In the genomic region with DNA sequence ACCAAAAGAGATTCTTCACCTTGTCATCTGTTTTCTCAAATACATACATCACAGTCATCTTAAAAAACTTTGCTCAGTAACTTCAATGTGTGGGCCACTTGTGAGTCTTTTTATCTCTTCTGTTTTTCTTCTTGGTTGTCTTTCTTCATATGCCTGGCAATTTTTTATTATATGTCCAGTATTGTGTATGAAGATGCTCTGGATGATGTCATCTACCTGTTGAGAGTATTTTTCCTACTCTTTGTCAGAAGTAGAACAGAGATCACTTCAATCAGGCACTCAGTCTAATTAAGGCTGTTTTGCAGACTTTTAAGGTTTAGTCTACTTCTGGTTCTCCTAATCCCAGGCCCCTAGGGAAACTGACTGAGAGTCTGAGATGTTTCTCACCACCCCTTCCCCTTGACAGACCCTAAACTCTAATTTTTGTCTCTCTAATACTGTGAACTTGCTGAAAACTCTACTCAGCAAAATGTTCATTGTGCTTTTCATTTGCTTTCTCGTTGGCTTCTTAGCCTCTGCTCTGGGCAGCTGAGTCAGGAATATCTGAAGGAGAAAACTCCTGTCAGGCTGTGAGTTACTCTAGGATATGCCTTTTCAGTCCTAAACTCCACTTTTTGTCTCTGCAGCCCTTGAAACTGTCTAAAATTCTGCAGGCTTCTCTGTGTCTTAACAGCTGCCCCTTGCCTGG, we compare ENCODE assay signal across 24 cellular contexts.
"Had no signal": no experiment of that assay in that cellular context is flagged by ENCODE, and none has a peak within 500 bp of the region (broad histone marks: within the 10 kb centered on the region; RNA-seq: fewer than 3 reads in every experiment).

No MANE protein-coding gene starts in this region.

- H3K9me3 Mint-ChIP-seq: activated naive CD4-positive, alpha-beta T cell treated with anti-CD3 and anti-CD28 coated beads, Interleukin-2, amount 10 ng/mL, durations not matched to agents 7 days and 5 days; activated naive CD8-positive, alpha-beta T cell treated with anti-CD3 and anti-CD28 coated beads, Interleukin-2, amount 50 U/mL, for 24 hours; central memory CD8-positive, alpha-beta T cell; naive thymus-derived CD4-positive, alpha-beta T cell; stimulated activated effector memory CD8-positive, alpha-beta T cell treated with anti-CD3 and anti-CD28 coated beads, Interleukin-12 subunit alpha, Interleukin-12 subunit beta, amount 100 ng/mL, for 72 hours had no signal

- H3K27me3 ChIP-seq: brain microvascular endothelial cell, gastrocnemius medialis, neutrophil, sigmoid colon had no signal

- H3K9me3 ChIP-seq: gastrocnemius medialis, left ventricle myocardium inferior, neutrophil, sigmoid colon, thoracic aorta had no signal

- H3K27me3 Mint-ChIP-seq: central memory CD8-positive, alpha-beta T cell had no signal

- H3K4me1 Mint-ChIP-seq: activated naive CD4-positive, alpha-beta T cell treated with anti-CD3 and anti-CD28 coated beads, Interleukin-2, amount 10 ng/mL, durations not matched to agents 7 days and 5 days; activated naive CD8-positive, alpha-beta T cell treated with anti-CD3 and anti-CD28 coated beads, Interleukin-2, amount 50 U/mL, for 24 hours; naive thymus-derived CD4-positive, alpha-beta T cell; stimulated activated effector memory CD8-positive, alpha-beta T cell treated with anti-CD3 and anti-CD28 coated beads, Interleukin-12 subunit alpha, Interleukin-12 subunit beta, amount 100 ng/mL, for 72 hours had no signal

- DNase-seq: activated CD8-positive, alpha-beta memory T cell treated with anti-CD3 and anti-CD28 coated beads for 24 hours; activated CD8-positive, alpha-beta memory T cell treated with anti-CD3 and anti-CD28 coated beads, Interleukin-2, amount 50 U/mL, for 48 hours; activated effector memory CD4-positive, alpha-beta T cell treated with Interleukin-2 at 50 U/mL for 16 hours; activated naive CD4-positive, alpha-beta T cell treated with anti-CD3 and anti-CD28 coated beads, Interleukin-2, amount 10 ng/mL, durations not matched to agents 7 days and 5 days; activated naive CD8-positive, alpha-beta T cell treated with anti-CD3 and anti-CD28 coated beads, Interleukin-2, amount 50 U/mL, for 24 hours; activated T-cell treated with anti-CD3 and anti-CD28 coated beads, Interleukin-2, amount 50 U/mL, for 48 hours; anterior cingulate cortex; brain microvascular endothelial cell; gastrocnemius medialis; head of caudate nucleus; kidney glomerular epithelial cell; left ventricle myocardium inferior; naive thymus-derived CD4-positive, alpha-beta T cell; sigmoid colon; stimulated activated CD4-positive, alpha-beta T cell treated with anti-CD3 and anti-CD28 coated beads, Interleukin-4, amount 100 ng/mL, for 24 hours; T-helper 17 cell had no signal

- H3K27ac Mint-ChIP-seq: activated naive CD4-positive, alpha-beta T cell treated with anti-CD3 and anti-CD28 coated beads, Interleukin-2, amount 10 ng/mL, durations not matched to agents 7 days and 5 days; activated naive CD8-positive, alpha-beta T cell treated with anti-CD3 and anti-CD28 coated beads, Interleukin-2, amount 50 U/mL, for 24 hours; naive thymus-derived CD4-positive, alpha-beta T cell; stimulated activated effector memory CD8-positive, alpha-beta T cell treated with anti-CD3 and anti-CD28 coated beads, Interleukin-12 subunit alpha, Interleukin-12 subunit beta, amount 100 ng/mL, for 72 hours; T-helper 17 cell had no signal

- H3K36me3 ChIP-seq: brain microvascular endothelial cell, gastrocnemius medialis, left ventricle myocardium inferior, neutrophil, sigmoid colon, thoracic aorta had no signal

- H3K36me3 Mint-ChIP-seq: activated naive CD4-positive, alpha-beta T cell treated with anti-CD3 and anti-CD28 coated beads, Interleukin-2, amount 10 ng/mL, durations not matched to agents 7 days and 5 days; naive thymus-derived CD4-positive, alpha-beta T cell; stimulated activated effector memory CD8-positive, alpha-beta T cell treated with anti-CD3 and anti-CD28 coated beads, Interleukin-12 subunit alpha, Interleukin-12 subunit beta, amount 100 ng/mL, for 72 hours had no signal

- H3K27ac ChIP-seq: brain microvascular endothelial cell, coronary artery, gastrocnemius medialis, left ventricle myocardium inferior, neutrophil, parathyroid adenoma, sigmoid colon, thoracic aorta had no signal

- H3K79me2 ChIP-seq: parathyroid adenoma had no signal

- H3K4me3 ChIP-seq: coronary artery, gastrocnemius medialis, left ventricle myocardium inferior, sigmoid colon, thoracic aorta had no signal

- H3K9ac ChIP-seq: parathyroid adenoma had no signal

- H3K4me3 Mint-ChIP-seq: activated naive CD4-positive, alpha-beta T cell treated with anti-CD3 and anti-CD28 coated beads, Interleukin-2, amount 10 ng/mL, durations not matched to agents 7 days and 5 days; activated naive CD8-positive, alpha-beta T cell treated with anti-CD3 and anti-CD28 coated beads, Interleukin-2, amount 50 U/mL, for 24 hours; central memory CD8-positive, alpha-beta T cell; naive thymus-derived CD4-positive, alpha-beta T cell; stimulated activated effector memory CD8-positive, alpha-beta T cell treated with anti-CD3 and anti-CD28 coated beads, Interleukin-12 subunit alpha, Interleukin-12 subunit beta, amount 100 ng/mL, for 72 hours; T-helper 17 cell had no signal

- H3K4me1 ChIP-seq: parathyroid adenoma, sigmoid colon had no signal

- ATAC-seq: activated CD4-positive, CD25-positive, alpha-beta regulatory T cell treated with anti-CD3 and anti-CD28 coated beads, Interleukin-2, amount 50 U/mL, for 24 hours; activated naive CD8-positive, alpha-beta T cell treated with anti-CD3 and anti-CD28 coated beads, Interleukin-2, amount 50 U/mL, for 24 hours; esophagus mucosa; gastrocnemius medialis; naive thymus-derived CD4-positive, alpha-beta T cell; stimulated activated effector memory CD8-positive, alpha-beta T cell treated with anti-CD3 and anti-CD28 coated beads, Interleukin-12 subunit alpha, Interleukin-12 subunit beta, amount 100 ng/mL, for 72 hours; T-helper 17 cell had no signal

- H2AFZ ChIP-seq: parathyroid adenoma had no signal
